Comparison of ENCODE assay signal across 8 cellular contexts in the genomic region with DNA sequence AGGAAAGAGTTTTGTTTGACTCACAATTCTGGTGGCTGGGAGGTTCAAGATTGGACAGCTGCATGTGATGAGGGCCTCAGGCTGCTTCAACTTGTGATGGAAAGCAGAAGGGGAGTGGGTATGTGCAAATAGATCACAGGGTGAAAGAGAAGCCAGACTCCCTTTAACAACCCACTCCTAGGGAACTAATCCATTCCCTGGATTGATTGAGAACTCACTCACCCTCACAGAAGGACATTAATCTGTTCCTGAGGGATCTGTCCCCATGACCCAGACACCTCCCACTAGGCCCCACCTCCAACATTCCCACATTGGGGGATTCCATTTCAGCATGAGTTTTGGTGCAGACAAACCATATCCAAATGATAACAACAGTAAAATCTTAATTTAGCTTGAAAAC. TPM values are rescaled to one million over a fixed set of nuclear protein-coding genes. Genes with fewer than 3 reads are reported as not detected.
"Had no signal": no experiment of that assay in that cellular context is flagged by ENCODE, and none has a peak within 500 bp of the region (broad histone marks: within the 10 kb centered on the region; RNA-seq: fewer than 3 reads in every experiment).

No MANE protein-coding gene starts in this region.

- FAIRE-seq: bronchial epithelial cell, RCC 7860 had no signal

- H3K36me3 ChIP-seq: SJSA1 had no signal

- H3K9me3 ChIP-seq: ascending aorta, body of pancreas, SJSA1 had no signal

- H3K27ac Mint-ChIP-seq: activated CD8-positive, alpha-beta T cell treated with anti-CD3 and anti-CD28 coated beads, Interleukin-2, amount 10 ng/mL, durations not matched to agents 7 days and 5 days; activated naive CD4-positive, alpha-beta T cell treated with anti-CD3 and anti-CD28 coated beads, Interleukin-2, amount 50 U/mL, for 24 hours; WTC11 had no signal

- H3K4me3 ChIP-seq: ascending aorta, body of pancreas, SJSA1 had no signal

- H3K4me1 Mint-ChIP-seq: activated naive CD4-positive, alpha-beta T cell treated with anti-CD3 and anti-CD28 coated beads, Interleukin-2, amount 50 U/mL, for 24 hours had no signal

- H3K27ac ChIP-seq: ascending aorta, body of pancreas, SJSA1 had no signal

- H3K36me3 Mint-ChIP-seq: activated naive CD4-positive, alpha-beta T cell treated with anti-CD3 and anti-CD28 coated beads, Interleukin-2, amount 50 U/mL, for 24 hours; WTC11 had no signal

- H3K27me3 Mint-ChIP-seq: activated naive CD4-positive, alpha-beta T cell treated with anti-CD3 and anti-CD28 coated beads, Interleukin-2, amount 50 U/mL, for 24 hours had no signal

- H3K4me3 Mint-ChIP-seq: activated CD8-positive, alpha-beta T cell treated with anti-CD3 and anti-CD28 coated beads, Interleukin-2, amount 10 ng/mL, durations not matched to agents 7 days and 5 days; activated naive CD4-positive, alpha-beta T cell treated with anti-CD3 and anti-CD28 coated beads, Interleukin-2, amount 50 U/mL, for 24 hours; WTC11 had no signal

- H3K9me3 Mint-ChIP-seq: activated naive CD4-positive, alpha-beta T cell treated with anti-CD3 and anti-CD28 coated beads, Interleukin-2, amount 50 U/mL, for 24 hours; WTC11 had no signal

- H3K27me3 ChIP-seq: ascending aorta, body of pancreas, SJSA1 had no signal

RNA-seq across cellular contexts. Expression of a gene that starts 25.6 kb away (rescaled TPM):
- total RNA-seq: ascending aorta had no signal
